In the genomic region with DNA sequence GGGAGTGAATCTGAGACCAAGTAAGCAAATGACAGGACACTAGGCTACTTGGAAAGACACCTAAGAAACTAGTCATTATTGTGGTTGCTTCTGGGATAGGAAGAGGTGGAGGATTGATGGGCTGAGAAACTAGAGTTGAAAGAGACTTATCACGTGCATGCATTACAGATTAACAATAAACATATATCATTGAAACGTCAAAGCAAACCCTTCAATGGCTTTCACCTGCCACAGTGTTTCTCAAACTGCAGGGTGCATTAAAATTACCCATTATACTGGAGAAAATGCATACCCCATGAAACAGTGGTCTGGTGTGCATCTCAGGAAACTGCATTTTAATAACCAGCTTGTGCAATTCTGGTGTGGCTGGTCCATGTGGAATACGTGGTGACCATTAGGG, we compare ENCODE assay signal across 23 cellular contexts.
DNase-seq lines count a peak whose midpoint lies in the region; TF ChIP-seq lines count a peak whose summit lies in the region.
"Had no signal": no experiment of that assay in that cellular context is flagged by ENCODE, and none has a peak within 500 bp of the region (broad histone marks: within the 10 kb centered on the region; RNA-seq: fewer than 3 reads in every experiment).

No MANE protein-coding gene starts in this region.

- no peak for TF ChIP-seq POLR2A in lower leg skin (IDR thresholded peaks at IDR 0.05)

- H3K4me3 ChIP-seq in neuronal stem cell (ENCODE audit: low read length in 2 of 2), result no peak overlapping the region
- no peak overlapping the region for H3K4me3 ChIP-seq in lower leg skin (ENCODE audit: low read depth, poor library complexity, severe bottlenecking)
- H3K4me3 ChIP-seq: BLaER1, GM12878 had no signal

- no peak overlapping the region for H2BK5ac ChIP-seq in neuronal stem cell (ENCODE audit: low read length)

- H3K4me1 ChIP-seq in neuronal stem cell (ENCODE audit: control insufficient read depth in 2 of 2, insufficient read depth in 1 of 2, low read depth in 1 of 2, low read length in 2 of 2), result peaks cover 0 to 2% of the 10 kb centered on the region in 2 donors
- H3K4me1 ChIP-seq: BE2C, BLaER1 had no signal

- H3K9me3 ChIP-seq in neuronal stem cell (replicated peaks in 1 of 2; ENCODE audit: control insufficient read depth in 2 of 2, insufficient read depth in 1 of 2, low read depth in 1 of 2, low read length in 2 of 2), result no peaks in the 10 kb centered on the region
- H3K9me3 ChIP-seq: BE2C had no signal

- H2BK15ac ChIP-seq in neuronal stem cell (ENCODE audit: low read length), result no peak overlapping the region

- no peak overlapping the region for H3K23ac ChIP-seq in neuronal stem cell (ENCODE audit: low read depth, low read length, poor library complexity)

- H3K18ac ChIP-seq in neuronal stem cell (ENCODE audit: low read length), result no peak overlapping the region

- no peaks in the 10 kb centered on the region for H3K27me3 ChIP-seq in neuronal stem cell (ENCODE audit: control insufficient read depth in 3 of 3, insufficient read depth in 3 of 3, low read depth in 1 of 3, low read length in 3 of 3)
- H3K27me3 ChIP-seq: BE2C, BLaER1 had no signal

- H4K91ac ChIP-seq in neuronal stem cell (ENCODE audit: low read depth, low read length, poor library complexity), result no peak overlapping the region

- H3K36me3 ChIP-seq in neuronal stem cell (replicated peaks in 1 of 2; ENCODE audit: control insufficient read depth in 2 of 2, insufficient read depth in 2 of 2, low read length in 2 of 2), result no peaks in the 10 kb centered on the region
- H3K36me3 ChIP-seq: BE2C, BLaER1 had no signal

- H3K14ac ChIP-seq in neuronal stem cell (ENCODE audit: low read length), result no peak overlapping the region

- H3K27ac ChIP-seq in neuronal stem cell (replicated peaks; ENCODE audit: low read length), result no peak overlapping the region
- H3K27ac ChIP-seq: BLaER1 had no signal

- H3K9ac ChIP-seq in neuronal stem cell (ENCODE audit: low read depth, low read length, poor library complexity), result no peak overlapping the region
- H3K9ac ChIP-seq: BLaER1 had no signal

- peak overlapping the region; percentile 24 for H3K4ac ChIP-seq in neuronal stem cell (ENCODE audit: low read length)

- no peaks in the 10 kb centered on the region for H3K79me1 ChIP-seq in neuronal stem cell (ENCODE audit: low read depth, low read length)

- DNase-seq in NCI-H748 (lab: John Stamatoyannopoulos, UW; ENCODE audit: unreplicated experiment), result peak; percentile 8
- no peak for DNase-seq in NCI-H748 treated with DMSO at 0.1 percent for 48 hours (lab: John Stamatoyannopoulos, UW)
- DNase-seq in NCI-H1417 treated with DMSO at 0.1 percent for 48 hours (lab: John Stamatoyannopoulos, UW), result peak; percentile 6
- no peak for DNase-seq in neuronal stem cell (ENCODE audit: low spot score)
- DNase-seq in lower leg skin (ENCODE audit: low spot score in 2 of 2), result no peak
- DNase-seq in activated naive CD4-positive, alpha-beta T cell treated with Interleukin-2 at 50 U/mL for 16 hours, result no peak
- DNase-seq: 8988T; ACHN; BE2C; C1 segment of cervical spinal cord; CD4-positive, alpha-beta memory T cell; CD4-positive, CD25-positive, alpha-beta regulatory T cell; CD8-positive, alpha-beta memory T cell; COR-L47; DMS 273 treated with DMSO at 0.1 percent for 48 hours; DMS153; DMS53; DMS79; DND-41; EL; GDM1 had no signal

- H4K8ac ChIP-seq in neuronal stem cell (ENCODE audit: low read depth, low read length), result no peak overlapping the region

- H2BK12ac ChIP-seq in neuronal stem cell (ENCODE audit: low read length), result no peak overlapping the region

- H2BK120ac ChIP-seq in neuronal stem cell (ENCODE audit: low read depth, low read length), result no peak overlapping the region

- no peak for TF ChIP-seq CTCF in lower leg skin (IDR thresholded peaks at IDR 0.05)

- no peak overlapping the region for H3K4me2 ChIP-seq in neuronal stem cell (ENCODE audit: insufficient read depth, low read length, poor library complexity, severe bottlenecking)
- H3K4me2 ChIP-seq: BLaER1 had no signal

- no peak overlapping the region for H2AK5ac ChIP-seq in neuronal stem cell (ENCODE audit: low read depth, low read length)

- no peak overlapping the region for H2AFZ ChIP-seq in neuronal stem cell (ENCODE audit: low read length)

- intact Hi-C loops in lower leg skin (cut with DNase I; ENCODE audit: low total_unique reads), result no loop called here

- no CpG with 5 or more reads among the region's 3 CpGs for WGBS in neuronal stem cell (ENCODE audit: extremely low coverage in 2 of 2, insufficient read length in 2 of 2, insufficient replicate concordance in 1 of 2), 2 donors
- 19 to 37% methylated on average over 3 of the region's 3 CpGs for WGBS in lower leg skin, 2 donors

Comparison
In these comparisons a context has a peak if more than half of its experiments do, and no peak if none do; other contexts are left out.
1. DNase-seq: peak in NCI-H748 (single experiment) and NCI-H1417 treated with DMSO at 0.1 percent for 48 hours (single experiment); none in NCI-H748 treated with DMSO at 0.1 percent for 48 hours (single experiment), neuronal stem cell (single experiment), lower leg skin (0 of 2) and activated naive CD4-positive, alpha-beta T cell treated with Interleukin-2 at 50 U/mL for 16 hours (single experiment).